ENCODE assay signal across 8 cellular contexts in genomic region chr6:41028618-41029486, GRCh38. TPM values are rescaled to one million over a fixed set of nuclear protein-coding genes. Genes with fewer than 3 reads are reported as not detected.
A peak's percentile ranks its signal among the peaks of the same experiment; 100 is the strongest.
DNase-seq lines count a peak whose midpoint lies in the region; FAIRE-seq and TF ChIP-seq lines count a peak whose summit lies in the region.

No MANE protein-coding gene starts in this region.

- H3K9me3 ChIP-seq in endodermal cell (ENCODE audit: control insufficient read depth, low read length) = no peaks in the 10 kb centered on the region

- H3K27ac ChIP-seq in endodermal cell (ENCODE audit: low read depth, low read length) = no peak overlapping the region

- no peak for TF ChIP-seq CTCF in endodermal cell (conservative IDR thresholded peaks at IDR 0.05)
- TF ChIP-seq CTCF in nephron progenitor cell (IDR thresholded peaks at IDR 0.05) = no peak

- H3K4me3 Mint-ChIP-seq in T-helper 2 cell treated with Interferon-gamma antibody and Interleukin-4, amounts not matched to agents 5 μg/mL and 100 μg/mL, for 36 hours = peak overlapping the region; percentile 93
- H3K4me3 Mint-ChIP-seq in endodermal cell (peak overlapping the region; percentile 72), nephron progenitor cell (peak overlapping the region; percentile 90)

- no peaks in the 10 kb centered on the region for H3K27me3 ChIP-seq in endodermal cell (ENCODE audit: control insufficient read depth, insufficient read depth, low read length, poor library complexity, severe bottlenecking)

- peaks cover 4% of the 10 kb centered on the region for H3K4me1 ChIP-seq in endodermal cell (ENCODE audit: control insufficient read depth, insufficient read depth, low read length)

- FAIRE-seq in urothelium cell line (lab: Jason Lieb, UNC) = no peak

- H3K9me3 Mint-ChIP-seq in T-helper 2 cell treated with Interferon-gamma antibody and Interleukin-4, amounts not matched to agents 5 μg/mL and 100 μg/mL, for 36 hours = no peaks in the 10 kb centered on the region
- H3K9me3 Mint-ChIP-seq in endodermal cell (no peaks in the 10 kb centered on the region), nephron progenitor cell (no peaks in the 10 kb centered on the region)

- H3K27me3 Mint-ChIP-seq in T-helper 2 cell treated with Interferon-gamma antibody and Interleukin-4, amounts not matched to agents 5 μg/mL and 100 μg/mL, for 36 hours (ENCODE audit: low read depth) = no peaks in the 10 kb centered on the region
- H3K27me3 Mint-ChIP-seq in endodermal cell (ENCODE audit: insufficient read depth) (peaks cover 3% of the 10 kb centered on the region), nephron progenitor cell (ENCODE audit: low read depth, poor library complexity) (peaks cover 2% of the 10 kb centered on the region)

- H3K4me1 Mint-ChIP-seq in T-helper 2 cell treated with Interferon-gamma antibody and Interleukin-4, amounts not matched to agents 5 μg/mL and 100 μg/mL, for 36 hours (ENCODE audit: low read depth) = peaks cover 25% of the 10 kb centered on the region
- H3K4me1 Mint-ChIP-seq in endodermal cell (peaks cover 21% of the 10 kb centered on the region), nephron progenitor cell (peaks cover 46% of the 10 kb centered on the region)

- 63 to 73% methylated on average over 7 to 9 of the region's 9 CpGs for WGBS in endodermal cell (ENCODE audit: insufficient coverage in 1 of 2, insufficient read length in 1 of 2), 2 experiments

- peak overlapping the region; percentile 74 for H3K4me3 ChIP-seq in endodermal cell (ENCODE audit: low read length)

- no peaks in the 10 kb centered on the region for H3K36me3 ChIP-seq in endodermal cell (ENCODE audit: control insufficient read depth, insufficient read depth, low read length)

- H3K9ac ChIP-seq in endodermal cell (ENCODE audit: extremely low read depth, low read length, poor library complexity, severe bottlenecking) = no peak overlapping the region

- H3K27ac Mint-ChIP-seq in T-helper 2 cell treated with Interferon-gamma antibody and Interleukin-4, amounts not matched to agents 5 μg/mL and 100 μg/mL, for 36 hours = peak overlapping the region; percentile 95
- H3K27ac Mint-ChIP-seq in endodermal cell (peak overlapping the region; percentile 48), nephron progenitor cell (peak overlapping the region; percentile 73)

- H3K36me3 Mint-ChIP-seq in T-helper 2 cell treated with Interferon-gamma antibody and Interleukin-4, amounts not matched to agents 5 μg/mL and 100 μg/mL, for 36 hours (ENCODE audit: low read depth) = no peaks in the 10 kb centered on the region
- peaks cover 4% of the 10 kb centered on the region for H3K36me3 Mint-ChIP-seq in endodermal cell (ENCODE audit: low read depth)
- peaks cover 15% of the 10 kb centered on the region for H3K36me3 Mint-ChIP-seq in nephron progenitor cell (ENCODE audit: low read depth)

- no peak for DNase-seq in T-helper 2 cell treated with Interferon-gamma antibody and Interleukin-4, amounts not matched to agents 5 μg/mL and 100 μg/mL, for 36 hours (ENCODE audit: low spot score)
- no peak for DNase-seq in T-helper 2 cell
- DNase-seq in NCI-H146 treated with DMSO at 0.1 percent for 48 hours (lab: John Stamatoyannopoulos, UW; ENCODE audit: unreplicated experiment) = peak; percentile 71
- no peak for DNase-seq in endodermal cell
- no peak for DNase-seq in nephron progenitor cell
- no peak for DNase-seq in HCEC 1CT
- no peak for DNase-seq in urothelium cell line (ENCODE audit: low spot score)
- DNase-seq in stimulated activated naive CD4-positive, alpha-beta T cell treated with Interleukin-2 at 50 U/mL for 16 hours (lab: John Stamatoyannopoulos, UW) = no peak

RNA-seq across cellular contexts. Expression of gene UNC5CL, which starts 10.2 kb away (rescaled TPM):
- total RNA-seq in endodermal cell = 1 to 10 TPM; 3.8 to 4.7 TPM
- polyA plus RNA-seq in endodermal cell (2013, experiment 1 of 2) = 2.5 TPM
- 2.5 TPM for polyA plus RNA-seq in endodermal cell (2013, experiment 2 of 2)

RNA-seq across cellular contexts. Expression of gene TSPO2, which starts 13.4 kb away (rescaled TPM):
- not detected for total RNA-seq in endodermal cell
- polyA plus RNA-seq in endodermal cell (2013, experiment 1 of 2) = not detected
- polyA plus RNA-seq in endodermal cell (2013, experiment 2 of 2) = not detected

RNA-seq across cellular contexts. Expression of gene APOBEC2, which starts 24.1 kb away (rescaled TPM):
- under 1 TPM in 1 of 2 donors, not detected in 1; 0.31 TPM for total RNA-seq in endodermal cell
- polyA plus RNA-seq in endodermal cell (2013, experiment 1 of 2) = not detected
- not detected for polyA plus RNA-seq in endodermal cell (2013, experiment 2 of 2)

RNA-seq across cellular contexts. Expression of gene OARD1, which starts 43.3 kb away (rescaled TPM):
- total RNA-seq in endodermal cell = 10 to 100 TPM; 33.8 to 40.7 TPM
- 52.4 TPM for polyA plus RNA-seq in endodermal cell (2013, experiment 1 of 2)
- polyA plus RNA-seq in endodermal cell (2013, experiment 2 of 2) = 43.3 TPM

RNA-seq across cellular contexts. Expression of gene NFYA, which starts 43.9 kb away (rescaled TPM):
- 10 to 100 TPM; 44.8 to 45.8 TPM for total RNA-seq in endodermal cell
- polyA plus RNA-seq in endodermal cell (2013, experiment 1 of 2) = 50.5 TPM
- 45.9 TPM for polyA plus RNA-seq in endodermal cell (2013, experiment 2 of 2)
